In genomic region chr14:30332374-30332773, GRCh38 we compare ENCODE assay signal across 24 cellular contexts.
DNase-seq lines count a peak whose midpoint lies in the region; ATAC-seq, FAIRE-seq and TF ChIP-seq lines count a peak whose summit lies in the region.
"Had no signal": no experiment of that assay in that cellular context is flagged by ENCODE, and none has a peak within 500 bp of the region (broad histone marks: within the 10 kb centered on the region; RNA-seq: fewer than 3 reads in every experiment).

No MANE protein-coding gene starts in this region.

- H3K4me1 ChIP-seq in HepG2 (ENCODE audit: insufficient read depth, low read length) (no peaks in the 10 kb centered on the region), right lobe of liver (no peaks in the 10 kb centered on the region), K562 (replicated peaks in 1 of 2; ENCODE audit: control insufficient read depth in 2 of 2, insufficient read depth in 2 of 2, low read length in 2 of 2) (no peaks in the 10 kb centered on the region; a peak in 1 of 5 replicates)
- H3K4me1 ChIP-seq: BE2C had no signal

- H3K36me3 ChIP-seq in HepG2 (replicated peaks in 1 of 2; ENCODE audit: control insufficient read depth in 1 of 2, insufficient read depth in 2 of 2, low read length in 2 of 2) (no peaks in the 10 kb centered on the region), right lobe of liver (no peaks in the 10 kb centered on the region), K562 (ENCODE audit: control insufficient read depth, insufficient read depth, low read length) (no peaks in the 10 kb centered on the region)
- H3K36me3 ChIP-seq: BE2C, BLaER1 had no signal

- H3K9ac ChIP-seq in HepG2 (ENCODE audit: insufficient read depth, low read depth, low read length): no peak overlapping the region
- H3K9ac ChIP-seq in K562 (ENCODE audit: insufficient read depth in 1 of 2, low read depth in 2 of 2, low read length in 2 of 2): no peak overlapping the region
- H3K9ac ChIP-seq: BLaER1 had no signal

- no peak overlapping the region for H2AFZ ChIP-seq in HepG2 (ENCODE audit: low read length)
- H2AFZ ChIP-seq in K562 (ENCODE audit: low read depth, low read length): no peak overlapping the region

- H3K9me1 ChIP-seq in K562 (ENCODE audit: control insufficient read depth, insufficient read depth, low read length): no peaks in the 10 kb centered on the region

- no peak overlapping the region for H3K4me2 ChIP-seq in HepG2 (ENCODE audit: low read depth, low read length)
- H3K4me2 ChIP-seq in K562 (ENCODE audit: insufficient read depth, low read length): no peak overlapping the region
- H3K4me2 ChIP-seq: BLaER1 had no signal

- H3K27me3 ChIP-seq in HepG2 (ENCODE audit: control insufficient read depth in 1 of 2, insufficient read depth in 2 of 2, low read length in 2 of 2) (no peaks in the 10 kb centered on the region), right lobe of liver (no peaks in the 10 kb centered on the region), K562 (ENCODE audit: control insufficient read depth in 2 of 2, insufficient read depth in 2 of 2, low read length in 2 of 2) (no peaks in the 10 kb centered on the region)
- H3K27me3 ChIP-seq: BE2C, BLaER1 had no signal

- no peak for DNase-seq in HepG2 (ENCODE audit: low spot score)
- DNase-seq in right lobe of liver: no peak
- no peak for DNase-seq in K562 (ENCODE audit: extremely low read depth in 1 of 4, low spot score in 3 of 4)
- DNase-seq in COLO668 (lab: John Stamatoyannopoulos, UW; ENCODE audit: unreplicated experiment): no peak
- DNase-seq in COLO829 (ENCODE audit: low spot score): no peak
- DNase-seq: ACHN; BE2C; C1 segment of cervical spinal cord; CD4-positive, alpha-beta memory T cell; CD4-positive, CD25-positive, alpha-beta regulatory T cell; CD8-positive, alpha-beta memory T cell; COR-L47; DMS 273 treated with DMSO at 0.1 percent for 48 hours; DMS153; DMS53; DMS79; DND-41; EL; GDM1 had no signal

- H3K9me3 ChIP-seq in HepG2 (ENCODE audit: low read length) (peaks cover 8% of the 10 kb centered on the region), right lobe of liver (no peaks in the 10 kb centered on the region), K562 (replicated peaks; ENCODE audit: control insufficient read depth, insufficient read depth, low read depth, low read length) (0 out of 2 replicates have a peak, but pooled peaks cover 3% of the 10 kb centered on the region)

- H4K20me1 ChIP-seq in HepG2 (ENCODE audit: insufficient read depth, low read length): no peaks in the 10 kb centered on the region
- no peaks in the 10 kb centered on the region for H4K20me1 ChIP-seq in K562 (replicated peaks; ENCODE audit: control insufficient read depth, insufficient read depth, low read length)
- H4K20me1 ChIP-seq: BLaER1 had no signal

- TF ChIP-seq EP300 in HepG2 (IDR thresholded peaks at IDR 0.05; ENCODE audit: low read depth in 2 of 2, low read length in 2 of 2) (no peak), HepG2 (CRISPR knock-in tag; IDR thresholded peaks at IDR 0.05; ENCODE audit: borderline replicate concordance) (no peak), K562 (IDR thresholded peaks at IDR 0.05; ENCODE audit: low read length) (no peak)

- H3K27ac ChIP-seq in HepG2 (ENCODE audit: extremely low read length, insufficient read depth, low read length) (no peak overlapping the region), right lobe of liver (no peak overlapping the region), K562 (ENCODE audit: extremely low read depth, low read depth, low read length) (no peak overlapping the region)
- H3K27ac ChIP-seq: 22Rv1, BLaER1 had no signal

- H3K4me3 ChIP-seq in HepG2 (replicated peaks in 1 of 3; ENCODE audit: insufficient read depth in 1 of 3, low read depth in 2 of 3, low read length in 3 of 3) (no peak overlapping the region), right lobe of liver (no peak overlapping the region), K562 (no peak overlapping the region)
- H3K4me3 ChIP-seq: BLaER1, GM12878 had no signal

- BruUV-seq in HepG2 (replicated peaks; lab: Mats Ljungman, UMichigan) (no TSS peak), K562 (replicated peaks; lab: Mats Ljungman, UMichigan) (no TSS peak)

- no peak for ATAC-seq in HepG2
- ATAC-seq in right lobe of liver: no peak
- no peak for ATAC-seq in K562

- FAIRE-seq in HepG2 (lab: Jason Lieb, UNC) (no peak), K562 (lab: Jason Lieb, UNC) (no peak)
- FAIRE-seq: GM12878, GM12892, GM18507 had no signal

- POLR2A ChIA-PET in HepG2 (lab: Yijun Ruan, JAX) (no interaction called here), K562 (lab: Yijun Ruan, JAX) (no interaction called here)

- CTCF ChIA-PET in HepG2 (lab: Yijun Ruan, JAX; ENCODE audit: low intra/inter-chr PET ratio, low total read pairs) (no interaction called here), K562 (lab: Yijun Ruan, JAX; ENCODE audit: low intra/inter-chr PET ratio) (no interaction called here)

- in situ Hi-C loops in HepG2 (cut with HindIII; ENCODE audit: extremely low pct_ligation_motif_present, low pct_unique_long_range_greater_than_20kb): no loop called here
- in situ Hi-C loops in K562 (cut with MboI): no loop called here

- H3K79me2 ChIP-seq in HepG2 (ENCODE audit: insufficient read depth, low read length): no peaks in the 10 kb centered on the region
- no peaks in the 10 kb centered on the region for H3K79me2 ChIP-seq in K562 (ENCODE audit: control insufficient read depth, insufficient read depth, low read length)

- no peak for TF ChIP-seq RAD21 in HepG2 (CRISPR knock-in tag; IDR thresholded peaks at IDR 0.05)
- no peak for TF ChIP-seq RAD21 in K562 (CRISPR knock-in tag; conservative IDR thresholded peaks at IDR 0.05 in 1 of 2, IDR thresholded peaks at IDR 0.05 in 1 of 2)

- intact Hi-C loops in HepG2 (cut with micrococcal nuclease; ENCODE audit: unreplicated experiment) (no loop called here), right lobe of liver (cut with DNase I) (no loop called here), K562 (cut with micrococcal nuclease) (no loop called here)

- TF ChIP-seq CTCF in HepG2 (CRISPR knock-in tag; IDR thresholded peaks at IDR 0.05): no peak
- no peak for TF ChIP-seq CTCF in right lobe of liver (IDR thresholded peaks at IDR 0.05)
- no peak for TF ChIP-seq CTCF in K562 (IDR thresholded peaks at IDR 0.05 in 2 of 3, conservative IDR thresholded peaks at IDR 0.05 in 1 of 3; ENCODE audit: insufficient read depth in 2 of 3, low read depth in 1 of 3, low read length in 3 of 3)

- no peak for TF ChIP-seq POLR2A in HepG2 (IDR thresholded peaks at IDR 0.05; ENCODE audit: insufficient read depth in 1 of 2, low read depth in 2 of 2, low read length in 2 of 2)
- no peak for TF ChIP-seq POLR2A in right lobe of liver (IDR thresholded peaks at IDR 0.05)
- no peak for TF ChIP-seq POLR2A in K562 (conservative IDR thresholded peaks at IDR 0.05)

TF ChIP-seq in HepG2, 621 proteins besides CTCF, POLR2A, EP300 and RAD21 (continues in another document):
- TF ChIP-seq KMT2B (CRISPR knock-in tag; IDR thresholded peaks at IDR 0.05) (no peak), SATB2 (CRISPR knock-in tag; IDR thresholded peaks at IDR 0.05) (no peak), ZNF614 (CRISPR knock-in tag; IDR thresholded peaks at IDR 0.05; ENCODE audit: borderline replicate concordance) (no peak)

TF ChIP-seq in K562, 482 proteins besides CTCF, POLR2A, EP300 and RAD21 (continues in another document):
- peak; percentile 37; the same call in 1 of the 2 replicates for TF ChIP-seq MAFG (tag; conservative IDR thresholded peaks at IDR 0.05)
- TF ChIP-seq TARDBP (IDR thresholded peaks at IDR 0.05): no peak
- TF ChIP-seq MCM2 (IDR thresholded peaks at IDR 0.05; ENCODE audit: low read depth): no peak
- TF ChIP-seq NR2C2 (CRISPR knock-in tag; IDR thresholded peaks at IDR 0.05): no peak
- TF ChIP-seq NR2C2 (tag; IDR thresholded peaks at IDR 0.05): no peak
- TF ChIP-seq C11orf30 (IDR thresholded peaks at IDR 0.05; ENCODE audit: low read depth): peak; percentile 64
- TF ChIP-seq FOXP1 (CRISPR knock-in tag; IDR thresholded peaks at IDR 0.05): no peak
- TF ChIP-seq MAFF (IDR thresholded peaks at IDR 0.05; ENCODE audit: low read length): peak; percentile 66
- TF ChIP-seq TEAD1 (CRISPR knock-in tag; IDR thresholded peaks at IDR 0.05): no peak
- no peak for TF ChIP-seq ZNF280B (CRISPR knock-in tag; IDR thresholded peaks at IDR 0.05)
- TF ChIP-seq RBBP5 (IDR thresholded peaks at IDR 0.05; ENCODE audit: borderline replicate concordance, insufficient read depth, low read length, poor library complexity, severe bottlenecking): no peak

Comparison
In these comparisons a context has a peak if more than half of its experiments do, and no peak if none do; other contexts are left out.
1. Of the 241 proteins assayed by ChIP-seq in both HepG2 and K562: peak only in HepG2: none; only in K562: MAFG; in both: MAFF and MAFK; in neither: 238.